12 cellular contexts compared by ENCODE assay signal in the genomic region with DNA sequence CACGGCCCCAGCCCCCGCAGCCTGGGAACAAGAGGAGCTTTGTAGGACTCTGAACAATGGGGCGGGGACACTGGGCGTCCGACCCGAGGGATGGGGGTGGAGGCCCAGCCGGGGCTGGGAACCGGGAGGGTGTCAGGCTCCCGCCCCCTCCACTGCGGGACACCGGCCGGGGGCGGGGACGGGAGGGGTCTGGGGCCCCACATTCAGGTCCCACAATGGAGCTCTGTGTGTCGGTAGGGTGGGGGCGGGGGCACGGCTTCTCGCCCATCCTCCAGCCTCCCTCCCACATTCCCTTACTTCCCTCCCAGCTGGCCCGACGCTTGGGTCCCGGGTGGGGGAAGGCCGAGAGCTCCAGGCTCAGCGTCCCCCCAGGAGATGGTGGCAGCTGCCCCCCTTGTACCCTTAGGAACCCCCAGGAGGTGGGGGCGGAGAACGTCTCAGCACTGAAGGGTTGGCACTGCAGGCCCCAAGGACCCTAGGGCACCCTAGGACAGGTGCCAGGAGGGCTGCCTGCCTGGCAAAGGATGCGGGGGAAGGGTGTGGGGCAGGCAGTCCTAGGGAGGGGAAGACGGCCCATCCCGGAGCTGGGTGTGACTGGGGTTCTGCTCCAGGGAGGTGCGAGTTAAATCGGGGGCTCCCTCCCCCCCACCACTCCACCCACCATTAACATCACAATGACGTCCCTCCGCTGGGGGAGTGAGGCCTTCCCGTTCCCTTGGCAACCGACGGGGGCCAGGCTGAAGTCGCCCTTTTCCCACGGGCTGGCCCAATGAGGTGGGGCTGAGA. TPM values are rescaled to one million over a fixed set of nuclear protein-coding genes. Genes with fewer than 3 reads are reported as not detected.
A peak's percentile ranks its signal among the peaks of the same experiment; 100 is the strongest.
DNase-seq lines count a peak whose midpoint lies in the region; ATAC-seq and TF ChIP-seq lines count a peak whose summit lies in the region.
"Had no signal": no experiment of that assay in that cellular context is flagged by ENCODE, and none has a peak within 500 bp of the region (broad histone marks: within the 10 kb centered on the region; RNA-seq: fewer than 3 reads in every experiment).

No MANE protein-coding gene starts in this region.

- no peak for ATAC-seq in GM18519 (IDR thresholded peaks at IDR 0.05; ENCODE audit: low FRiP score, unreplicated experiment)

- TF ChIP-seq CTCF in esophagus squamous epithelium (IDR thresholded peaks at IDR 0.05) (no peak), lower leg skin (IDR thresholded peaks at IDR 0.05) (no peak)

- H3K4me1 ChIP-seq in iPS-15b (ENCODE audit: control insufficient read depth, insufficient read depth, low read length): peaks cover 21% of the 10 kb centered on the region
- H3K4me1 ChIP-seq in esophagus squamous epithelium: peaks cover 0 to 33% (median 0%) of the 10 kb centered on the region in 3 donors

- H3K4me3 ChIP-seq in iPS-15b (ENCODE audit: low read depth, low read length): peak overlapping the region; percentile 66
- H3K4me3 ChIP-seq in esophagus squamous epithelium: peak overlapping the region in 1 of 4 donors; percentile 28
- no peak overlapping the region for H3K4me3 ChIP-seq in lower leg skin (ENCODE audit: low read depth, poor library complexity, severe bottlenecking)

- H3K27me3 ChIP-seq in iPS-15b (ENCODE audit: control insufficient read depth, insufficient read depth, low read length) (peaks cover 4% of the 10 kb centered on the region), esophagus squamous epithelium (peaks cover 0 to 99% (median 9%) of the 10 kb centered on the region in 4 donors)

- H3K27ac ChIP-seq in caudate nucleus (ENCODE audit: low read depth, low read length): peak overlapping the region; percentile 99
- peak overlapping the region in 1 of 4 donors; percentile 40 for H3K27ac ChIP-seq in esophagus squamous epithelium

- WGBS in esophagus squamous epithelium, 2 donors: 20% methylated on average over 3 of the region's 37 CpGs; no CpG with 5 or more reads in 1 of the 2 donors
- WGBS in lower leg skin, 2 donors: 5 to 9% methylated on average over 31 to 34 of the region's 37 CpGs

- TF ChIP-seq POLR2A in esophagus squamous epithelium (IDR thresholded peaks at IDR 0.05) (no peak), lower leg skin (IDR thresholded peaks at IDR 0.05) (no peak)

- no peak overlapping the region for H3K9ac ChIP-seq in iPS-15b (ENCODE audit: low read depth, low read length)

- no peaks in the 10 kb centered on the region for H3K9me3 ChIP-seq in iPS-15b (ENCODE audit: control insufficient read depth, insufficient read depth, low read length)
- no peaks in the 10 kb centered on the region for H3K9me3 ChIP-seq in esophagus squamous epithelium

- intact Hi-C loops in esophagus squamous epithelium (cut with DNase I): no loop called here
- intact Hi-C loops in lower leg skin (cut with DNase I; ENCODE audit: low total_unique reads): no loop called here

- DNase-seq in GM03348 (ENCODE audit: low spot score) (peak; percentile 16), caudate nucleus (lab: John Stamatoyannopoulos, UW) (peak; percentile 58 to 99 (median 96)), pons (ENCODE audit: low spot score) (peak; percentile 99), esophagus squamous epithelium (lab: John Stamatoyannopoulos, UW) (no peak), DMS79 treated with DMSO at 0.1 percent for 48 hours (lab: John Stamatoyannopoulos, UW) (no peak), lower leg skin (ENCODE audit: low spot score in 2 of 2) (no peak)
- DNase-seq: CD4-positive, alpha-beta T cell; mammary epithelial cell had no signal

- H3K36me3 ChIP-seq in iPS-15b (ENCODE audit: control insufficient read depth, insufficient read depth, low read length) (peaks cover 14% of the 10 kb centered on the region), esophagus squamous epithelium (no peaks in the 10 kb centered on the region)

RNA-seq across cellular contexts. Expression of a gene that starts 5.3 kb away (rescaled TPM):
- total RNA-seq in esophagus squamous epithelium (1 to 10 TPM in 2 of 4 donors, under 1 TPM in 1, not detected in 1; 0.44 to 4.4 (median 2.0) TPM), lower leg skin (10 to 100 TPM in 2 of 4 donors, 1 to 10 TPM in 1, under 1 TPM in 1; 0.63 to 17.8 (median 10.8) TPM)
- total RNA-seq: CD4-positive, alpha-beta T cell; dermis microvascular lymphatic vessel endothelial cell had no signal

RNA-seq across cellular contexts. Expression of a gene that starts 28.4 kb away (rescaled TPM):
- total RNA-seq in esophagus squamous epithelium (10 to 100 TPM; 22.9 to 95.2 (median 49.6) TPM), lower leg skin (100 to 1,000 TPM in 1 of 4 donors, 10 to 100 TPM in 3; 57.9 to 195 (median 64.1) TPM)

RNA-seq across cellular contexts. Expression of a gene that starts 43.0 kb away (rescaled TPM):
- total RNA-seq in esophagus squamous epithelium: 10 to 100 TPM in 2 of 4 donors, 1 to 10 TPM in 2; 8.1 to 13.1 (median 10.1) TPM
- 1 to 10 TPM; 4.5 to 9.2 (median 6.5) TPM for total RNA-seq in lower leg skin

RNA-seq across cellular contexts. Expression of a gene that starts 52.5 kb away (rescaled TPM):
- total RNA-seq in esophagus squamous epithelium (10 to 100 TPM in 2 of 4 donors, 1 to 10 TPM in 2; 6.0 to 39.4 (median 9.8) TPM), lower leg skin (10 to 100 TPM in 2 of 4 donors, 1 to 10 TPM in 2; 5.5 to 21.8 (median 9.6) TPM)
- total RNA-seq: activated T-helper 1 cell treated with anti-CD3 and anti-CD28 coated beads, Interleukin-12 subunit alpha, Interleukin-12 subunit beta, Interleukin-2, Interleukin-4 antibody, amounts not matched to agents 30 ng/mL and 10 ng/mL and 1 ng/mL, durations not matched to agents 14 hours and 24 hours and 36 hours; CD4-positive, alpha-beta T cell had no signal

RNA-seq across cellular contexts. Expression of a gene that starts 55.8 kb away (rescaled TPM):
- total RNA-seq in esophagus squamous epithelium (10 to 100 TPM in 2 of 4 donors, 1 to 10 TPM in 1, under 1 TPM in 1; 0.57 to 11.4 (median 6.1) TPM), lower leg skin (1 to 10 TPM in 2 of 4 donors, under 1 TPM in 2; 0.19 to 4.2 (median 2.0) TPM)
- total RNA-seq: dermis microvascular lymphatic vessel endothelial cell, mammary epithelial cell had no signal

Comparison
In these comparisons a context has a peak if more than half of its experiments do, and no peak if none do; other contexts are left out.
1. DNase-seq: peak in GM03348 (single experiment), caudate nucleus (61 of 61) and pons (single experiment); none in esophagus squamous epithelium (single experiment), DMS79 treated with DMSO at 0.1 percent for 48 hours (single experiment) and lower leg skin (0 of 2).